Comparison of ENCODE assay signal across 8 cellular contexts in the genomic region with DNA sequence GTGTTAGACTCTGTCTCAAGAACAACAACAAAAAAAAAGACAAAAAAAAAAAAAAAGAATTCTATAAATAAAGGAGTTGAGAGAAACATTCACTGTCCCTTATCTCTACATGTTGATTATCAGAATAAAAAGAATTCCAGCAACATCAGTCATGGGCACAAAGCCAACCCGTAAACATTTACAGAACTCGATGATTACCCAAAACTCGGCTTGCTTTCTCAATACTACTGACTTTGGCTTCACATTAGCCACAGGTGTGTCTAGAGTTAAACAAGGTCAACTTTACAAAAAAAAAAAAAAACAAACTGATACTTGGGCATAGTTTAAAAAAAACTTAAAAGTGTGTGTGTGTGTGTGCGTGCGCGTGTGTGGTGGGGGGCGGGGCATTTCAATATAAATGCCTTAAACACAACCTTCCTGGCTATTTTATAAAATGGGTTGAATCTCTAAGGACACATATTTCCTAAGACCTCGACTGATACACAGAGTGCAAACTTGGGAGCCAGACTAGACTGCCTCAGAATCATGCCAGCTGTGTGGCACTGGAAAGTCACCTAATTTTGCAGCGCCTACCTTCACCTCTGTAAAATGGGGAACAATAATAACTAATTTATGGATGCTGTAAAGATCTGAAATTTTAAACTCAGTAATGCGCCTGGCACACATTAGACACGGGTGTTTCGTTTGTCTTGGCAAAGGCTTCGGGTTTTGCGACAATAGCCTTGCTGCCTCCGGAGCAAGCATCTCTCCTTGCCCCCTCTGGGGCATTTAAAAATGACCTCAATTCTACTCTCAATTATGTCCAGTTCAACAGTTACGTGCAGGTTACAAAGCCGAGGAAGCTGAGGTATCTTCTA. TPM values are rescaled to one million over a fixed set of nuclear protein-coding genes. Genes with fewer than 3 reads are reported as not detected.
DNase-seq lines count a peak whose midpoint lies in the region; ATAC-seq and TF ChIP-seq lines count a peak whose summit lies in the region.

No MANE protein-coding gene starts in this region.

- in situ Hi-C loops in gastrocnemius medialis (cut with MboI; ENCODE audit: low sequenced_read_pairs in 4 of 4) = loop anchor here in 2 of 4 donors (10.0 kb wide), 2 partner anchors 94 to 104 kb away; partner anchors contain the start of gene KPNA3 (in 1 of the 2)

- peaks cover 15% of the 10 kb centered on the region for H3K36me3 Mint-ChIP-seq in activated B cell treated with CpG ODN at 0.5 μM for 24 hours (ENCODE audit: low read depth)

- intact Hi-C loops in activated B cell treated with CpG ODN at 0.5 μM for 24 hours (cut with micrococcal nuclease) = loop anchor here (2.0 to 5.0 kb wide), 3 partner anchors 53 to 246 kb away; partner anchors contain the start of genes CAB39L and SETDB2
- intact Hi-C loops in heart right ventricle (cut with DNase I) = loop anchor here in 6 of 10 donors (2.0 to 10.0 kb wide), 4 partner anchors 100 to 244 kb away; partner anchors contain the start of genes KPNA3 (in 4 of the 6) and SPRYD7 (in 1 of the 6)
- intact Hi-C loops in gastrocnemius medialis (cut with DNase I; ENCODE audit: low total_unique reads) = loop anchor here (2.0 to 5.0 kb wide), 2 partner anchors 38 to 42 kb away; no protein-coding TSS in a partner anchor

- H3K4me1 ChIP-seq in heart right ventricle = peaks cover 0 to 22% (median 9%) of the 10 kb centered on the region in 9 donors
- H3K4me1 ChIP-seq in gastrocnemius medialis = peaks cover 13 to 15% of the 10 kb centered on the region in 2 donors

- peak; percentile 23 for ATAC-seq in GM19455 (IDR thresholded peaks at IDR 0.05; ENCODE audit: unreplicated experiment)
- peak; percentile 11 for ATAC-seq in HG03457 (IDR thresholded peaks at IDR 0.05; ENCODE audit: unreplicated experiment)
- no peak for ATAC-seq in activated B cell treated with CpG ODN at 0.5 μM for 24 hours (ENCODE audit: low read depth)
- ATAC-seq in heart right ventricle = peak in 2 of 8 donors; percentile 2 to 15
- peak; percentile 17 to 25 for ATAC-seq in gastrocnemius medialis

- no peaks in the 10 kb centered on the region for H3K9me3 Mint-ChIP-seq in activated B cell treated with CpG ODN at 0.5 μM for 24 hours

- TF ChIP-seq POLR2A in gastrocnemius medialis (IDR thresholded peaks at IDR 0.05) = no peak

- CTCF ChIA-PET in activated B cell treated with CpG ODN at 0.5 μM for 24 hours (lab: Charles Lee) = interaction anchor here (1.3 kb wide), 1 partner anchor 101 kb away, joined by 3 read pairs; no protein-coding TSS in a partner anchor

- H3K9me3 ChIP-seq in heart right ventricle (no peaks in the 10 kb centered on the region), gastrocnemius medialis (no peaks in the 10 kb centered on the region)

- WGBS in heart right ventricle, 2 donors = 11 to 14% methylated on average over 17 of the region's 17 CpGs

- H3K4me3 ChIP-seq in heart right ventricle (peak overlapping the region; percentile 60 to 96 (median 70)), gastrocnemius medialis (peak overlapping the region; percentile 63 to 81 (median 72))

- H3K27me3 Mint-ChIP-seq in activated B cell treated with CpG ODN at 0.5 μM for 24 hours = no peaks in the 10 kb centered on the region

- DNase-seq in EL (peak; percentile 64), activated B cell treated with CpG ODN at 0.5 μM for 24 hours (no peak), heart right ventricle (no peak), gastrocnemius medialis (no peak)
- no peak for DNase-seq in stimulated activated CD8-positive, alpha-beta memory T cell treated with anti-CD3 and anti-CD28 coated beads, Interleukin-4, amount 100 ng/mL, for 48 hours
- no peak for DNase-seq in activated CD4-positive, CD25-positive, alpha-beta regulatory T cell (lab: John Stamatoyannopoulos, UW)

- H3K4me3 Mint-ChIP-seq in activated B cell treated with CpG ODN at 0.5 μM for 24 hours = peak overlapping the region; percentile 89

- POLR2A ChIA-PET in activated B cell treated with CpG ODN at 0.5 μM for 24 hours (lab: Charles Lee) = interaction anchor here (0.7 to 2.7 kb wide), 7 partner anchors 61 to 247 kb away, joined by 3 to 23 read pairs (median 7); partner anchors contain the start of genes ARL11, CAB39L, KPNA3 and PHF11

- H3K27me3 ChIP-seq in heart right ventricle = no peaks in the 10 kb centered on the region
- no peaks in the 10 kb centered on the region for H3K27me3 ChIP-seq in gastrocnemius medialis

- H3K4me1 Mint-ChIP-seq in activated B cell treated with CpG ODN at 0.5 μM for 24 hours = peaks cover 27% of the 10 kb centered on the region

- H3K36me3 ChIP-seq in heart right ventricle (peaks cover 0 to 8% (median 0%) of the 10 kb centered on the region in 9 donors), gastrocnemius medialis (peaks cover 0 to 10% of the 10 kb centered on the region in 2 donors)

- H3K27ac Mint-ChIP-seq in activated B cell treated with CpG ODN at 0.5 μM for 24 hours = peak overlapping the region; percentile 76

- no peak for TF ChIP-seq CTCF in activated B cell treated with CpG ODN at 0.5 μM for 24 hours (IDR thresholded peaks at IDR 0.05)
- TF ChIP-seq CTCF in heart right ventricle (IDR thresholded peaks at IDR 0.05) = no peak
- TF ChIP-seq CTCF in gastrocnemius medialis (IDR thresholded peaks at IDR 0.05 in 4 of 5, conservative IDR thresholded peaks at IDR 0.05 in 1 of 5) = no peak

- H3K27ac ChIP-seq in heart right ventricle = peak overlapping the region in 9 of 10 donors; percentile 66 to 88 (median 81)
- H3K27ac ChIP-seq in gastrocnemius medialis = peak overlapping the region; percentile 76 to 89 (median 84)

RNA-seq across cellular contexts. Expression of gene EBPL, which starts 0.9 kb away (rescaled TPM):
- total RNA-seq in activated B cell treated with CpG ODN at 0.5 μM for 24 hours = 20.0 and 22.4 TPM in 2 replicates
- total RNA-seq in heart right ventricle = 1 to 10 TPM; 3.4 to 7.5 (median 5.6) TPM
- polyA plus RNA-seq in heart right ventricle = 10 to 100 TPM in 1 of 2 donors, 1 to 10 TPM in 1; 9.7 to 12.1 TPM
- 10 to 100 TPM in 1 of 4 donors, 1 to 10 TPM in 3; 3.8 to 11.0 (median 8.8) TPM for total RNA-seq in gastrocnemius medialis
